ENCODE assay signal across 12 cellular contexts in genomic region chr14:76782885-76783566, GRCh38. TPM values are rescaled to one million over a fixed set of nuclear protein-coding genes. Genes with fewer than 3 reads are reported as not detected.
DNase-seq lines count a peak whose midpoint lies in the region; ATAC-seq, FAIRE-seq and TF ChIP-seq lines count a peak whose summit lies in the region.
"Had no signal": no experiment of that assay in that cellular context is flagged by ENCODE, and none has a peak within 500 bp of the region (broad histone marks: within the 10 kb centered on the region; RNA-seq: fewer than 3 reads in every experiment).

No MANE protein-coding gene starts in this region.

- no peaks in the 10 kb centered on the region for H3K27me3 Mint-ChIP-seq in T-helper 2 cell treated with Interferon-gamma antibody and Interleukin-4, amounts not matched to agents 5 μg/mL and 100 μg/mL, for 36 hours (ENCODE audit: low read depth)

- H3K36me3 ChIP-seq in small intestine (ENCODE audit: control insufficient read depth in 2 of 2, insufficient read depth in 2 of 2, low read length in 2 of 2) = no peaks in the 10 kb centered on the region
- peaks cover 0 to 35% (median 22%) of the 10 kb centered on the region in 3 donors for H3K36me3 ChIP-seq in pancreas

- peaks cover 8% of the 10 kb centered on the region for H3K36me3 Mint-ChIP-seq in T-helper 2 cell treated with Interferon-gamma antibody and Interleukin-4, amounts not matched to agents 5 μg/mL and 100 μg/mL, for 36 hours (ENCODE audit: low read depth)

- intact Hi-C loops in Right ventricle myocardium inferior (cut with DNase I) (no loop called here), pancreas (cut with DNase I) (no loop called here)

- peak overlapping the region; percentile 64 for H3K4me3 Mint-ChIP-seq in T-helper 2 cell treated with Interferon-gamma antibody and Interleukin-4, amounts not matched to agents 5 μg/mL and 100 μg/mL, for 36 hours

- H3K9me3 ChIP-seq in small intestine (ENCODE audit: control insufficient read depth, low read depth) = no peaks in the 10 kb centered on the region
- no peaks in the 10 kb centered on the region for H3K9me3 ChIP-seq in pancreas

- peak overlapping the region in 1 of 2 donors; percentile 28 for H3K27ac ChIP-seq in small intestine (ENCODE audit: low read depth in 1 of 2, low read length in 1 of 2)
- H3K27ac ChIP-seq in pancreas = no peak overlapping the region
- H3K27ac ChIP-seq: epithelial cell of prostate had no signal

- H3K27me3 ChIP-seq in small intestine (ENCODE audit: control insufficient read depth in 2 of 2, insufficient read depth in 2 of 2, low read length in 2 of 2) (no peaks in the 10 kb centered on the region), pancreas (no peaks in the 10 kb centered on the region)

- peak; percentile 22 for DNase-seq in T-helper 2 cell treated with Interferon-gamma antibody and Interleukin-4, amounts not matched to agents 5 μg/mL and 100 μg/mL, for 36 hours (ENCODE audit: low spot score)
- DNase-seq in Right ventricle myocardium inferior (ENCODE audit: missing footprints) = no peak
- DNase-seq in small intestine = peak; percentile 31
- no peak for DNase-seq in LoVo (ENCODE audit: low spot score)
- no peak for DNase-seq in pancreas
- DNase-seq in GOT3 (lab: John Stamatoyannopoulos, UW) = no peak
- DNase-seq: NCI-H1436 treated with DMSO at 0.1 percent for 48 hours had no signal

- peak; percentile 45 for ATAC-seq in GM18858 (IDR thresholded peaks at IDR 0.05; ENCODE audit: unreplicated experiment)
- peak; percentile 2 for ATAC-seq in Right ventricle myocardium inferior
- ATAC-seq in GM19351 (IDR thresholded peaks at IDR 0.05; ENCODE audit: unreplicated experiment) = no peak
- ATAC-seq in pancreas = no peak

- H3K27ac Mint-ChIP-seq in T-helper 2 cell treated with Interferon-gamma antibody and Interleukin-4, amounts not matched to agents 5 μg/mL and 100 μg/mL, for 36 hours = peak overlapping the region; percentile 82

- H3K9me3 Mint-ChIP-seq in T-helper 2 cell treated with Interferon-gamma antibody and Interleukin-4, amounts not matched to agents 5 μg/mL and 100 μg/mL, for 36 hours = no peaks in the 10 kb centered on the region

- H3K4me1 Mint-ChIP-seq in T-helper 2 cell treated with Interferon-gamma antibody and Interleukin-4, amounts not matched to agents 5 μg/mL and 100 μg/mL, for 36 hours (ENCODE audit: low read depth) = peaks cover 32% of the 10 kb centered on the region

- no peak for TF ChIP-seq CTCF in pancreas (IDR thresholded peaks at IDR 0.05)

- H3K4me1 ChIP-seq in small intestine (ENCODE audit: control insufficient read depth in 2 of 2, insufficient read depth in 1 of 2, low read depth in 1 of 2, low read length in 1 of 2) (no peaks in the 10 kb centered on the region), pancreas (peaks cover 0 to 4% (median 0%) of the 10 kb centered on the region in 3 donors)

- H3K4me3 ChIP-seq in small intestine (ENCODE audit: low read depth in 1 of 2, low read length in 2 of 2) (no peak overlapping the region), pancreas (no peak overlapping the region)

- 35 to 42% (median 40%) methylated on average over 9 of the region's 9 CpGs for WGBS in small intestine, 3 donors
- 69 to 70% methylated on average over 9 of the region's 9 CpGs for WGBS in pancreas, 2 donors

- FAIRE-seq in small intestine (lab: Jason Lieb, UNC) (no peak), pancreas (lab: Jason Lieb, UNC) (no peak)
- FAIRE-seq: G401.6 had no signal

RNA-seq across cellular contexts. Expression of gene VASH1, which starts 21.8 kb away (rescaled TPM):
- total RNA-seq in Right ventricle myocardium inferior = 14.4 TPM
- 1 to 10 TPM; 1.3 to 8.9 (median 1.6) TPM for polyA plus RNA-seq in small intestine
- total RNA-seq in pancreas = 10 to 100 TPM in 1 of 6 donors, 1 to 10 TPM in 5; 1.6 to 15.0 (median 2.6) TPM
- 1 to 10 TPM; 6.0 to 7.5 TPM for polyA plus RNA-seq in pancreas

RNA-seq across cellular contexts. Expression of gene ANGEL1, which starts 29.7 kb away (rescaled TPM):
- 10.5 TPM for total RNA-seq in Right ventricle myocardium inferior
- polyA plus RNA-seq in small intestine = 1 to 10 TPM; 1.6 to 8.8 (median 2.7) TPM
- 10 to 100 TPM; 25.8 to 40.1 (median 32.4) TPM for total RNA-seq in pancreas
- 10 to 100 TPM; 28.9 to 30.6 TPM for polyA plus RNA-seq in pancreas

RNA-seq across cellular contexts. Expression of gene LRRC74A, which starts 43.2 kb away (rescaled TPM):
- total RNA-seq in Right ventricle myocardium inferior (not detected), pancreas (not detected)
- polyA plus RNA-seq in small intestine (not detected), pancreas (under 1 TPM in 1 of 2 donors, not detected in 1; 0.07 TPM)
- total RNA-seq: lung microvascular endothelial cell had no signal

Comparison
In these comparisons a context has a peak if more than half of its experiments do, and no peak if none do; other contexts are left out.
1. ATAC-seq: peak in GM18858 (single experiment) and Right ventricle myocardium inferior (single experiment); none in GM19351 (single experiment) and pancreas (0 of 4).
2. DNase-seq: peak in T-helper 2 cell treated with Interferon-gamma antibody and Interleukin-4, amounts not matched to agents 5 μg/mL and 100 μg/mL, for 36 hours (single experiment) and small intestine (single experiment); none in Right ventricle myocardium inferior (single experiment), LoVo (single experiment), pancreas (0 of 6) and GOT3 (single experiment).